In the genomic region with DNA sequence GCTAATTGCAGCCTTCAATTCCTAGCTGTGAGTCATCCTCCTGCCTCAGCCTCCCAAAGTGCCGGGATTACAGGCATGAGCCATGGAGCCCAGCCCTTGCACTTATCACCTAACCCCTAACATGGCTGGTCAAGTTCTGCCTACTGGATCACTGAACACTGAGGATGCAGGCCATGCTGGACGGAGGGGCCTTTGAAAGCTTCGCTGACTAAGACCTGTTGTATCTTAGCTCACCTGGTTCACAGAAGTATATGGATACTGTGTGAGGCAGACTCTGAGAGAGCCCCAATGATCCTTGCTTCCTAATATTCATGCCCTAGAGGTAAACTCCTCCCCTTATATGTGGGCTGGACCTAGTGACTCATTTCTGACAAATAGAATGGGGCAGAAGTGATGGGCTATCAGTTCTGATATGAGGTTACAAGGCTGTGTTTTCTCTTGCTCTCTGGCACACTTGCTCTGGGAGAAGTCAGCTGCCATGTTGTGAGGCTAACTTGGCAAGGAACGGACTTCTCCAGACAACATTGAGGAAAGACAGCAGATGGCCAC, we compare ENCODE assay signal across 1 cellular context.
TF ChIP-seq lines count a peak whose summit lies in the region.

No MANE protein-coding gene starts in this region.

TF ChIP-seq in K562, 482 proteins besides CTCF, POLR2A, EP300 and RAD21 (continues in another document):
- TF ChIP-seq, protein P1, sequence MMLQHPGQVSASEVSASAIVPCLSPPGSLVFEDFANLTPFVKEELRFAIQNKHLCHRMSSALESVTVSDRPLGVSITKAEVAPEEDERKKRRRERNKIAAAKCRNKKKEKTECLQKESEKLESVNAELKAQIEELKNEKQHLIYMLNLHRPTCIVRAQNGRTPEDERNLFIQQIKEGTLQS (IDR thresholded peaks at IDR 0.05) = peak; percentile 72; the same call in 1 of the 2 replicates
- TF ChIP-seq, protein P1 (CRISPR knock-in tag; conservative IDR thresholded peaks at IDR 0.05) = no peak
- TF ChIP-seq GATA2 (CRISPR knock-in tag; IDR thresholded peaks at IDR 0.05) (no peak), MEF2D (tag; conservative IDR thresholded peaks at IDR 0.05; ENCODE audit: low read depth) (no peak), NR3C1 (CRISPR knock-in tag; IDR thresholded peaks at IDR 0.05) (no peak), MYNN (IDR thresholded peaks at IDR 0.05) (no peak), MYNN (CRISPR knock-in tag; IDR thresholded peaks at IDR 0.05) (no peak), PCBP1 (IDR thresholded peaks at IDR 0.05; ENCODE audit: low read depth, low read length, poor library complexity, severe bottlenecking) (no peak), PHF8 (IDR thresholded peaks at IDR 0.05; ENCODE audit: borderline replicate concordance, low read length) (no peak; the same call in 1 of the 2 replicates), ZNF696 (CRISPR knock-in tag; conservative IDR thresholded peaks at IDR 0.05) (no peak), ZNF778 (CRISPR knock-in tag; IDR thresholded peaks at IDR 0.05) (no peak), ZFP30 (CRISPR knock-in tag; IDR thresholded peaks at IDR 0.05; ENCODE audit: borderline replicate concordance) (no peak), DNMT1 (IDR thresholded peaks at IDR 0.05) (no peak), PPARD (CRISPR knock-in tag; IDR thresholded peaks at IDR 0.05) (no peak), STAT5A (IDR thresholded peaks at IDR 0.05; ENCODE audit: borderline replicate concordance, low read length) (no peak), POLR3G (IDR thresholded peaks at IDR 0.05; ENCODE audit: extremely low read depth, insufficient read length, insufficient replicate concordance) (no peak), HLTF (IDR thresholded peaks at IDR 0.05) (no peak), HMGN3 (IDR thresholded peaks at IDR 0.05; ENCODE audit: borderline replicate concordance, extremely low read depth, insufficient read length, low read depth, low read length) (no peak), NFRKB (IDR thresholded peaks at IDR 0.05; ENCODE audit: low read depth) (no peak), PHB (CRISPR knock-in tag; IDR thresholded peaks at IDR 0.05) (no peak), YY1 (IDR thresholded peaks at IDR 0.05; ENCODE audit: borderline replicate concordance in 1 of 3, control insufficient read depth in 1 of 3, extremely low read depth in 1 of 3, insufficient read depth in 3 of 3, insufficient read length in 1 of 3, insufficient replicate concordance in 2 of 3, low read depth in 1 of 3, low read length in 2 of 3) (peak in 1 of 3 experiments; percentile 13), ZBTB1 (CRISPR knock-in tag; IDR thresholded peaks at IDR 0.05; ENCODE audit: borderline replicate concordance, low read depth) (no peak), POLR3A (IDR thresholded peaks at IDR 0.05; ENCODE audit: borderline replicate concordance, extremely low read depth, insufficient read depth, insufficient read length) (no peak), CREBBP (IDR thresholded peaks at IDR 0.05; ENCODE audit: low read depth, low read length) (no peak), NR2C1 (IDR thresholded peaks at IDR 0.05) (no peak), NR2C1 (tag; IDR thresholded peaks at IDR 0.05) (no peak), ZNF589 (CRISPR knock-in tag; IDR thresholded peaks at IDR 0.05; ENCODE audit: low read depth) (peak; percentile 14; the same call in 1 of the 2 replicates), ELF1 (tag; IDR thresholded peaks at IDR 0.05) (no peak), ARHGAP35 (IDR thresholded peaks at IDR 0.05; ENCODE audit: partially characterized antibody) (no peak), ZZZ3 (IDR thresholded peaks at IDR 0.05) (no peak), ZNF24 (IDR thresholded peaks at IDR 0.05) (no peak), SMARCE1 (IDR thresholded peaks at IDR 0.05) (peak; percentile 46; the same call in 1 of the 2 replicates), NFE2L1 (tag; IDR thresholded peaks at IDR 0.05; ENCODE audit: borderline replicate concordance, low read depth) (no peak), MTA2 (IDR thresholded peaks at IDR 0.05; ENCODE audit: low read depth) (no peak), BDP1 (IDR thresholded peaks at IDR 0.05; ENCODE audit: insufficient read depth, insufficient read length) (no peak)
- TF ChIP-seq, protein P2, sequence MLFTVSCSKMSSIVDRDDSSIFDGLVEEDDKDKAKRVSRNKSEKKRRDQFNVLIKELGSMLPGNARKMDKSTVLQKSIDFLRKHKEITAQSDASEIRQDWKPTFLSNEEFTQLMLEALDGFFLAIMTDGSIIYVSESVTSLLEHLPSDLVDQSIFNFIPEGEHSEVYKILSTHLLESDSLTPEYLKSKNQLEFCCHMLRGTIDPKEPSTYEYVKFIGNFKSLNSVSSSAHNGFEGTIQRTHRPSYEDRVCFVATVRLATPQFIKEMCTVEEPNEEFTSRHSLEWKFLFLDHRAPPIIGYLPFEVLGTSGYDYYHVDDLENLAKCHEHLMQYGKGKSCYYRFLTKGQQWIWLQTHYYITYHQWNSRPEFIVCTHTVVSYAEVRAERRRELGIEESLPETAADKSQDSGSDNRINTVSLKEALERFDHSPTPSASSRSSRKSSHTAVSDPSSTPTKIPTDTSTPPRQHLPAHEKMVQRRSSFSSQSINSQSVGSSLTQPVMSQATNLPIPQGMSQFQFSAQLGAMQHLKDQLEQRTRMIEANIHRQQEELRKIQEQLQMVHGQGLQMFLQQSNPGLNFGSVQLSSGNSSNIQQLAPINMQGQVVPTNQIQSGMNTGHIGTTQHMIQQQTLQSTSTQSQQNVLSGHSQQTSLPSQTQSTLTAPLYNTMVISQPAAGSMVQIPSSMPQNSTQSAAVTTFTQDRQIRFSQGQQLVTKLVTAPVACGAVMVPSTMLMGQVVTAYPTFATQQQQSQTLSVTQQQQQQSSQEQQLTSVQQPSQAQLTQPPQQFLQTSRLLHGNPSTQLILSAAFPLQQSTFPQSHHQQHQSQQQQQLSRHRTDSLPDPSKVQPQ (CRISPR knock-in tag; IDR thresholded peaks at IDR 0.05; ENCODE audit: borderline replicate concordance) = no peak
- TF ChIP-seq, protein P3, sequence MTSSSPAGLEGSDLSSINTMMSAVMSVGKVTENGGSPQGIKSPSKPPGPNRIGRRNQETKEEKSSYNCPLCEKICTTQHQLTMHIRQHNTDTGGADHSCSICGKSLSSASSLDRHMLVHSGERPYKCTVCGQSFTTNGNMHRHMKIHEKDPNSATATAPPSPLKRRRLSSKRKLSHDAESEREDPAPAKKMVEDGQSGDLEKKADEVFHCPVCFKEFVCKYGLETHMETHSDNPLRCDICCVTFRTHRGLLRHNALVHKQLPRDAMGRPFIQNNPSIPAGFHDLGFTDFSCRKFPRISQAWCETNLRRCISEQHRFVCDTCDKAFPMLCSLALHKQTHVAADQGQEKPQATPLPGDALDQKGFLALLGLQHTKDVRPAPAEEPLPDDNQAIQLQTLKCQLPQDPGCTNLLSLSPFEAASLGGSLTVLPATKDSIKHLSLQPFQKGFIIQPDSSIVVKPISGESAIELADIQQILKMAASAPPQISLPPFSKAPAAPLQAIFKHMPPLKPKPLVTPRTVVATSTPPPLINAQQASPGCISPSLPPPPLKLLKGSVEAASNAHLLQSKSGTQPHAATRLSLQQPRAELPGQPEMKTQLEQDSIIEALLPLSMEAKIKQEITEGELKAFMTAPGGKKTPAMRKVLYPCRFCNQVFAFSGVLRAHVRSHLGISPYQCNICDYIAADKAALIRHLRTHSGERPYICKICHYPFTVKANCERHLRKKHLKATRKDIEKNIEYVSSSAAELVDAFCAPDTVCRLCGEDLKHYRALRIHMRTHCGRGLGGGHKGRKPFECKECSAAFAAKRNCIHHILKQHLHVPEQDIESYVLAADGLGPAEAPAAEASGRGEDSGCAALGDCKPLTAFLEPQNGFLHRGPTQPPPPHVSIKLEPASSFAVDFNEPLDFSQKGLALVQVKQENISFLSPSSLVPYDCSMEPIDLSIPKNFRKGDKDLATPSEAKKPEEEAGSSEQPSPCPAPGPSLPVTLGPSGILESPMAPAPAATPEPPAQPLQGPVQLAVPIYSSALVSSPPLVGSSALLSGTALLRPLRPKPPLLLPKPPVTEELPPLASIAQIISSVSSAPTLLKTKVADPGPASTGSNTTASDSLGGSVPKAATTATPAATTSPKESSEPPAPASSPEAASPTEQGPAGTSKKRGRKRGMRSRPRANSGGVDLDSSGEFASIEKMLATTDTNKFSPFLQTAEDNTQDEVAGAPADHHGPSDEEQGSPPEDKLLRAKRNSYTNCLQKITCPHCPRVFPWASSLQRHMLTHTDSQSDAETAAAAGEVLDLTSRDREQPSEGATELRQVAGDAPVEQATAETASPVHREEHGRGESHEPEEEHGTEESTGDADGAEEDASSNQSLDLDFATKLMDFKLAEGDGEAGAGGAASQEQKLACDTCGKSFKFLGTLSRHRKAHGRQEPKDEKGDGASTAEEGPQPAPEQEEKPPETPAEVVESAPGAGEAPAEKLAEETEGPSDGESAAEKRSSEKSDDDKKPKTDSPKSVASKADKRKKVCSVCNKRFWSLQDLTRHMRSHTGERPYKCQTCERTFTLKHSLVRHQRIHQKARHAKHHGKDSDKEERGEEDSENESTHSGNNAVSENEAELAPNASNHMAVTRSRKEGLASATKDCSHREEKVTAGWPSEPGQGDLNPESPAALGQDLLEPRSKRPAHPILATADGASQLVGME (CRISPR knock-in tag; IDR thresholded peaks at IDR 0.05) = no peak
- TF ChIP-seq, protein P4, sequence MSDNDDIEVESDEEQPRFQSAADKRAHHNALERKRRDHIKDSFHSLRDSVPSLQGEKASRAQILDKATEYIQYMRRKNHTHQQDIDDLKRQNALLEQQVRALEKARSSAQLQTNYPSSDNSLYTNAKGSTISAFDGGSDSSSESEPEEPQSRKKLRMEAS (CRISPR knock-in tag; IDR thresholded peaks at IDR 0.05) = peak; percentile 19; the same call in 1 of the 2 replicates
- TF ChIP-seq, protein P5, sequence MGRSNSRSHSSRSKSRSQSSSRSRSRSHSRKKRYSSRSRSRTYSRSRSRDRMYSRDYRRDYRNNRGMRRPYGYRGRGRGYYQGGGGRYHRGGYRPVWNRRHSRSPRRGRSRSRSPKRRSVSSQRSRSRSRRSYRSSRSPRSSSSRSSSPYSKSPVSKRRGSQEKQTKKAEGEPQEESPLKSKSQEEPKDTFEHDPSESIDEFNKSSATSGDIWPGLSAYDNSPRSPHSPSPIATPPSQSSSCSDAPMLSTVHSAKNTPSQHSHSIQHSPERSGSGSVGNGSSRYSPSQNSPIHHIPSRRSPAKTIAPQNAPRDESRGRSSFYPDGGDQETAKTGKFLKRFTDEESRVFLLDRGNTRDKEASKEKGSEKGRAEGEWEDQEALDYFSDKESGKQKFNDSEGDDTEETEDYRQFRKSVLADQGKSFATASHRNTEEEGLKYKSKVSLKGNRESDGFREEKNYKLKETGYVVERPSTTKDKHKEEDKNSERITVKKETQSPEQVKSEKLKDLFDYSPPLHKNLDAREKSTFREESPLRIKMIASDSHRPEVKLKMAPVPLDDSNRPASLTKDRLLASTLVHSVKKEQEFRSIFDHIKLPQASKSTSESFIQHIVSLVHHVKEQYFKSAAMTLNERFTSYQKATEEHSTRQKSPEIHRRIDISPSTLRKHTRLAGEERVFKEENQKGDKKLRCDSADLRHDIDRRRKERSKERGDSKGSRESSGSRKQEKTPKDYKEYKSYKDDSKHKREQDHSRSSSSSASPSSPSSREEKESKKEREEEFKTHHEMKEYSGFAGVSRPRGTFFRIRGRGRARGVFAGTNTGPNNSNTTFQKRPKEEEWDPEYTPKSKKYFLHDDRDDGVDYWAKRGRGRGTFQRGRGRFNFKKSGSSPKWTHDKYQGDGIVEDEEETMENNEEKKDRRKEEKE (IDR thresholded peaks at IDR 0.05; ENCODE audit: borderline replicate concordance in 1 of 2, control insufficient read depth in 1 of 2, low read depth in 2 of 2, low read length in 1 of 2) = no peak
- TF ChIP-seq, protein P6, sequence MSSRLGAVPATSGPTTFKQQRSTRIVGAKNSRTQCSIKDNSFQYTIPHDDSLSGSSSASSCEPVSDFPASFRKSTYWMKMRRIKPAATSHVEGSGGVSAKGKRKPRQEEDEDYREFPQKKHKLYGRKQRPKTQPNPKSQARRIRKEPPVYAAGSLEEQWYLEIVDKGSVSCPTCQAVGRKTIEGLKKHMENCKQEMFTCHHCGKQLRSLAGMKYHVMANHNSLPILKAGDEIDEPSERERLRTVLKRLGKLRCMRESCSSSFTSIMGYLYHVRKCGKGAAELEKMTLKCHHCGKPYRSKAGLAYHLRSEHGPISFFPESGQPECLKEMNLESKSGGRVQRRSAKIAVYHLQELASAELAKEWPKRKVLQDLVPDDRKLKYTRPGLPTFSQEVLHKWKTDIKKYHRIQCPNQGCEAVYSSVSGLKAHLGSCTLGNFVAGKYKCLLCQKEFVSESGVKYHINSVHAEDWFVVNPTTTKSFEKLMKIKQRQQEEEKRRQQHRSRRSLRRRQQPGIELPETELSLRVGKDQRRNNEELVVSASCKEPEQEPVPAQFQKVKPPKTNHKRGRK (tag; IDR thresholded peaks at IDR 0.05) = no peak
- TF ChIP-seq, protein P7, sequence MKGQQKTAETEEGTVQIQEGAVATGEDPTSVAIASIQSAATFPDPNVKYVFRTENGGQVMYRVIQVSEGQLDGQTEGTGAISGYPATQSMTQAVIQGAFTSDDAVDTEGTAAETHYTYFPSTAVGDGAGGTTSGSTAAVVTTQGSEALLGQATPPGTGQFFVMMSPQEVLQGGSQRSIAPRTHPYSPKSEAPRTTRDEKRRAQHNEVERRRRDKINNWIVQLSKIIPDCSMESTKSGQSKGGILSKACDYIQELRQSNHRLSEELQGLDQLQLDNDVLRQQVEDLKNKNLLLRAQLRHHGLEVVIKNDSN (CRISPR knock-in tag; IDR thresholded peaks at IDR 0.05) = no peak
- TF ChIP-seq, protein P8, sequence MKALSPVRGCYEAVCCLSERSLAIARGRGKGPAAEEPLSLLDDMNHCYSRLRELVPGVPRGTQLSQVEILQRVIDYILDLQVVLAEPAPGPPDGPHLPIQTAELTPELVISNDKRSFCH (CRISPR knock-in tag; IDR thresholded peaks at IDR 0.05) = no peak
- TF ChIP-seq, protein P8 (tag; IDR thresholded peaks at IDR 0.05) = no peak
- TF ChIP-seq, protein P9, sequence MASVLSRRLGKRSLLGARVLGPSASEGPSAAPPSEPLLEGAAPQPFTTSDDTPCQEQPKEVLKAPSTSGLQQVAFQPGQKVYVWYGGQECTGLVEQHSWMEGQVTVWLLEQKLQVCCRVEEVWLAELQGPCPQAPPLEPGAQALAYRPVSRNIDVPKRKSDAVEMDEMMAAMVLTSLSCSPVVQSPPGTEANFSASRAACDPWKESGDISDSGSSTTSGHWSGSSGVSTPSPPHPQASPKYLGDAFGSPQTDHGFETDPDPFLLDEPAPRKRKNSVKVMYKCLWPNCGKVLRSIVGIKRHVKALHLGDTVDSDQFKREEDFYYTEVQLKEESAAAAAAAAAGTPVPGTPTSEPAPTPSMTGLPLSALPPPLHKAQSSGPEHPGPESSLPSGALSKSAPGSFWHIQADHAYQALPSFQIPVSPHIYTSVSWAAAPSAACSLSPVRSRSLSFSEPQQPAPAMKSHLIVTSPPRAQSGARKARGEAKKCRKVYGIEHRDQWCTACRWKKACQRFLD (CRISPR knock-in tag; IDR thresholded peaks at IDR 0.05) = no peak
- TF ChIP-seq, protein P10, sequence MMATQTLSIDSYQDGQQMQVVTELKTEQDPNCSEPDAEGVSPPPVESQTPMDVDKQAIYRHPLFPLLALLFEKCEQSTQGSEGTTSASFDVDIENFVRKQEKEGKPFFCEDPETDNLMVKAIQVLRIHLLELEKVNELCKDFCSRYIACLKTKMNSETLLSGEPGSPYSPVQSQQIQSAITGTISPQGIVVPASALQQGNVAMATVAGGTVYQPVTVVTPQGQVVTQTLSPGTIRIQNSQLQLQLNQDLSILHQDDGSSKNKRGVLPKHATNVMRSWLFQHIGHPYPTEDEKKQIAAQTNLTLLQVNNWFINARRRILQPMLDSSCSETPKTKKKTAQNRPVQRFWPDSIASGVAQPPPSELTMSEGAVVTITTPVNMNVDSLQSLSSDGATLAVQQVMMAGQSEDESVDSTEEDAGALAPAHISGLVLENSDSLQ (IDR thresholded peaks at IDR 0.05) = peak; percentile 14; the same call in 1 of the 2 replicates
